ENCODE assay signal across 8 cellular contexts in genomic region chr3:20041197-20041780, GRCh38. TPM values are rescaled to one million over a fixed set of nuclear protein-coding genes. Genes with fewer than 3 reads are reported as not detected.
A peak's percentile ranks its signal among the peaks of the same experiment; 100 is the strongest.
DNase-seq lines count a peak whose midpoint lies in the region; ATAC-seq and TF ChIP-seq lines count a peak whose summit lies in the region.

No MANE protein-coding gene starts in this region.

- in situ Hi-C loops in Caki2 (cut with HindIII; ENCODE audit: low pct_unique_long_range_greater_than_20kb, low sequenced_read_pairs), result no loop called here

- no peak for TF ChIP-seq CTCF in RWPE1 (conservative IDR thresholded peaks at IDR 0.05; ENCODE audit: low read depth)

- peak overlapping the region; percentile 95 for H3K27ac ChIP-seq in RWPE1
- H3K27ac ChIP-seq in substantia nigra (ENCODE audit: low read depth, low read length, poor library complexity, severe bottlenecking), result peak overlapping the region; percentile 99

- H3K36me3 ChIP-seq in neuron (ENCODE audit: insufficient read depth, low read length), result no peaks in the 10 kb centered on the region

- no peaks in the 10 kb centered on the region for H3K9me3 ChIP-seq in neuron (ENCODE audit: low read length)

- peak overlapping the region; percentile 94 for H2AFZ ChIP-seq in neuron (ENCODE audit: low read depth, low read length)

- H3K27me3 ChIP-seq in neuron (ENCODE audit: insufficient read depth, low read length), result no peaks in the 10 kb centered on the region

- peak overlapping the region; percentile 61 for H3K4me3 ChIP-seq in neuron (ENCODE audit: low read length)

- DNase-seq in Caki2 (ENCODE audit: low read depth), result peak; percentile 53
- DNase-seq in HUDEP-2 (lab: John Stamatoyannopoulos, UW; ENCODE audit: unreplicated experiment in 76 of 76), result peak; percentile 11 to 91 (median 78)
- DNase-seq in RWPE1 (ENCODE audit: low spot score), result no peak
- peak; percentile 43 for DNase-seq in activated gamma-delta T cell treated with anti-CD3 and anti-CD28 coated beads, Interleukin-2, amount 50 U/mL, for 16 hours (ENCODE audit: low read depth)
- peak; percentile 54 for DNase-seq in foreskin melanocyte
- DNase-seq in substantia nigra (lab: John Stamatoyannopoulos, UW), result peak; percentile 67 to 96 (median 92)

- CTCF ChIA-PET in RWPE1 (lab: Yijun Ruan, JAX), result interaction anchor here (0.7 kb wide), 1 partner anchor 70 kb away, joined by 4 read pairs; no protein-coding TSS in a partner anchor

- peaks cover 16% of the 10 kb centered on the region for H3K4me1 ChIP-seq in neuron (ENCODE audit: insufficient read depth, low read length)

- POLR2A ChIA-PET in RWPE1 (lab: Yijun Ruan, JAX; ENCODE audit: low non-redundant PET), result no interaction called here

- ATAC-seq in GM21390 (IDR thresholded peaks at IDR 0.05; ENCODE audit: unreplicated experiment), result peak; percentile 42

RNA-seq across cellular contexts. Expression of gene KAT2B, which starts 1.0 kb away (rescaled TPM):
- total RNA-seq in Caki2 (2014; rRNA removed; shearing (Covaris generic); ENCODE audit: low replicate concordance), result 0.57 TPM in 1 of 2 replicates, not detected in the other

RNA-seq across cellular contexts. Expression of gene PP2D1, which starts 29.2 kb away (rescaled TPM):
- not detected in 2 replicates for total RNA-seq in Caki2 (2014; rRNA removed; shearing (Covaris generic); ENCODE audit: low replicate concordance)
